37 cellular contexts compared by ENCODE assay signal in genomic region chr7:99253369-99253768, GRCh38. TPM values are rescaled to one million over a fixed set of nuclear protein-coding genes. Genes with fewer than 3 reads are reported as not detected.
"Had no signal": no experiment of that assay in that cellular context is flagged by ENCODE, and none has a peak within 500 bp of the region (broad histone marks: within the 10 kb centered on the region; RNA-seq: fewer than 3 reads in every experiment).

No MANE protein-coding gene starts in this region.

- FAIRE-seq: astrocyte, TTC549 had no signal

- H3K27me3 ChIP-seq: adrenal gland, body of pancreas, brain microvascular endothelial cell, breast epithelium had no signal

- H3K27ac ChIP-seq: adrenal gland, body of pancreas, brain microvascular endothelial cell, breast epithelium, VCaP had no signal

- ATAC-seq: activated CD8-positive, alpha-beta T cell treated with anti-CD3 and anti-CD28 coated beads for 36 hours; activated naive CD4-positive, alpha-beta T cell treated with anti-CD3 and anti-CD28 coated beads, Interleukin-2, amount 50 U/mL, for 72 hours; activated T-cell treated with anti-CD3 and anti-CD28 coated beads, Interleukin-2, amount 50 U/mL, for 4 hours; activated T-cell treated with anti-CD3 and anti-CD28 coated beads, Interleukin-2, amount 50 U/mL, for 72 hours; activated T-helper 17 cell treated with anti-CD3 and anti-CD28 coated beads, Interleukin-2, amount 50 U/mL, for 72 hours; body of pancreas had no signal

- H3K36me3 ChIP-seq: adrenal gland, brain microvascular endothelial cell, breast epithelium had no signal

- H3K4me3 ChIP-seq: adrenal gland, body of pancreas, breast epithelium had no signal

- DNase-seq: activated B cell treated with CpG ODN at 0.5 μM for 24 hours; activated CD4-positive, alpha-beta memory T cell treated with anti-CD3 and anti-CD28 coated beads for 36 hours; activated CD4-positive, alpha-beta T cell treated with anti-CD3 and anti-CD28 coated beads for 4 hours; activated CD4-positive, alpha-beta T cell treated with anti-CD3 and anti-CD28 coated beads, Interleukin-2, amount 10 ng/mL, durations not matched to agents 24 days and 14 days; activated CD4-positive, alpha-beta T cell treated with anti-CD3 and anti-CD28 coated beads, Interleukin-2, amount 50 U/mL, for 1 hour; activated CD4-positive, alpha-beta T cell treated with anti-CD3 and anti-CD28 coated beads, Interleukin-2, amount 50 U/mL, for 4 hours; activated CD4-positive, CD25-positive, alpha-beta regulatory T cell treated with anti-CD3 and anti-CD28 coated beads, Interleukin-2, amount 50 U/mL, for 72 hours; activated CD8-positive, alpha-beta memory T cell treated with anti-CD3 and anti-CD28 coated beads, Interleukin-2, amount 50 U/mL, for 4 hours; activated CD8-positive, alpha-beta T cell treated with anti-CD3 and anti-CD28 coated beads for 36 hours; activated effector memory CD4-positive, alpha-beta T cell treated with anti-CD3 and anti-CD28 coated beads, Interleukin-2, amount 50 U/mL, for 16 hours; activated gamma-delta T cell treated with Interleukin-2 at 50 U/mL for 16 hours; activated naive CD4-positive, alpha-beta T cell; activated naive CD4-positive, alpha-beta T cell treated with anti-CD3 and anti-CD28 coated beads for 36 hours; activated naive CD4-positive, alpha-beta T cell treated with anti-CD3 and anti-CD28 coated beads, Interleukin-2, amount 50 U/mL, for 16 hours; activated naive CD8-positive, alpha-beta T cell treated with anti-CD3 and anti-CD28 coated beads for 36 hours; activated T-cell treated with anti-CD3 and anti-CD28 coated beads for 4 hours; activated T-cell treated with anti-CD3 and anti-CD28 coated beads, Interleukin-2, amount 50 U/mL, for 1 hour; activated T-cell treated with anti-CD3 and anti-CD28 coated beads, Interleukin-2, amount 50 U/mL, for 4 hours; activated T-cell treated with anti-CD3 and anti-CD28 coated beads, Interleukin-2, amount 50 U/mL, for 72 hours; adrenal gland; amniotic stem cell; aorta; body of pancreas; brain microvascular endothelial cell; caudate nucleus; cerebellar nuclear complex; T-helper 1 cell; T-helper 2 cell; T-helper 9 cell had no signal

- H3K4me1 ChIP-seq: adrenal gland, body of pancreas, breast epithelium had no signal

- H3K9me3 ChIP-seq: adrenal gland, body of pancreas, breast epithelium had no signal

RNA-seq across cellular contexts. Expression of gene MYH16, which starts 19.3 kb away (rescaled TPM):
- total RNA-seq: activated B cell treated with CpG ODN at 0.5 μM for 24 hours; activated CD4-positive, alpha-beta memory T cell treated with anti-CD3 and anti-CD28 coated beads for 36 hours; activated CD4-positive, alpha-beta T cell treated with anti-CD3 and anti-CD28 coated beads, Interleukin-2, amount 10 ng/mL, durations not matched to agents 24 days and 14 days; activated CD8-positive, alpha-beta memory T cell treated with anti-CD3 and anti-CD28 coated beads for 36 hours; activated CD8-positive, alpha-beta T cell treated with anti-CD3 and anti-CD28 coated beads for 36 hours; activated naive CD4-positive, alpha-beta T cell treated with anti-CD3 and anti-CD28 coated beads for 36 hours; activated naive CD8-positive, alpha-beta T cell treated with anti-CD3 and anti-CD28 coated beads for 36 hours; activated T-cell treated with anti-CD3 and anti-CD28 coated beads, Interleukin-2, amount 50 U/mL, for 4 hours; activated T-cell treated with anti-CD3 and anti-CD28 coated beads, Interleukin-2, amount 50 U/mL, for 72 hours; activated T-helper 1 cell treated with anti-CD3 and anti-CD28 coated beads, Interleukin-12 subunit alpha, Interleukin-12 subunit beta, Interleukin-2, Interleukin-4 antibody, amounts not matched to agents 30 ng/mL and 10 ng/mL and 1 ng/mL, durations not matched to agents 14 hours and 24 hours and 36 hours; activated T-helper 17 cell treated with anti-CD3 and anti-CD28 coated beads, Interleukin-2, amount 50 U/mL, for 72 hours; adrenal gland; breast epithelium had no signal
- polyA plus RNA-seq: aorta had no signal

RNA-seq across cellular contexts. Expression of gene KPNA7, which starts 45.5 kb away (rescaled TPM):
- total RNA-seq: activated B cell treated with CpG ODN at 0.5 μM for 24 hours; activated CD4-positive, alpha-beta memory T cell treated with anti-CD3 and anti-CD28 coated beads for 36 hours; activated CD4-positive, alpha-beta T cell treated with anti-CD3 and anti-CD28 coated beads, Interleukin-2, amount 10 ng/mL, durations not matched to agents 24 days and 14 days; activated CD8-positive, alpha-beta memory T cell treated with anti-CD3 and anti-CD28 coated beads for 36 hours; activated naive CD8-positive, alpha-beta T cell treated with anti-CD3 and anti-CD28 coated beads for 36 hours; activated T-cell treated with anti-CD3 and anti-CD28 coated beads, Interleukin-2, amount 50 U/mL, for 4 hours; activated T-helper 1 cell treated with anti-CD3 and anti-CD28 coated beads, Interleukin-12 subunit alpha, Interleukin-12 subunit beta, Interleukin-2, Interleukin-4 antibody, amounts not matched to agents 30 ng/mL and 10 ng/mL and 1 ng/mL, durations not matched to agents 14 hours and 24 hours and 36 hours; activated T-helper 17 cell treated with anti-CD3 and anti-CD28 coated beads, Interleukin-2, amount 50 U/mL, for 72 hours; adrenal gland; aorta; astrocyte had no signal
- polyA plus RNA-seq: aorta had no signal
